11 cellular contexts compared by ENCODE assay signal in genomic region chr22:42427211-42427610, GRCh38. TPM values are rescaled to one million over a fixed set of nuclear protein-coding genes. Genes with fewer than 3 reads are reported as not detected.
DNase-seq lines count a peak whose midpoint lies in the region; ATAC-seq and TF ChIP-seq lines count a peak whose summit lies in the region.
"Had no signal": no experiment of that assay in that cellular context is flagged by ENCODE, and none has a peak within 500 bp of the region (broad histone marks: within the 10 kb centered on the region; RNA-seq: fewer than 3 reads in every experiment).

No MANE protein-coding gene starts in this region.

- DNase-seq in NCI-H524 (lab: John Stamatoyannopoulos, UW), result peak; percentile 37 to 67
- no peak for DNase-seq in NCI-H524 treated with DMSO at 0.1 percent for 48 hours (lab: John Stamatoyannopoulos, UW)
- DNase-seq in IMR-90, result no peak
- no peak for DNase-seq in type B pancreatic cell (ENCODE audit: extremely low spot score, unreplicated experiment)
- DNase-seq: NCI-H1092, NCI-H1930, NCI-H526 had no signal

- no peak overlapping the region for H3K23ac ChIP-seq in IMR-90 (ENCODE audit: low read depth, low read length)

- intact Hi-C loops in IMR-90 (cut with micrococcal nuclease), result no loop called here

- H2BK15ac ChIP-seq in IMR-90 (ENCODE audit: low read depth, low read length), result no peak overlapping the region

- H3K9me3 ChIP-seq in IMR-90 (ENCODE audit: control insufficient read depth, insufficient read depth, low read length) (no peaks in the 10 kb centered on the region), neutrophil (no peaks in the 10 kb centered on the region), gastroesophageal sphincter (no peaks in the 10 kb centered on the region)

- no peak overlapping the region for H3K4ac ChIP-seq in IMR-90 (ENCODE audit: low read depth, low read length)

- no peak for TF ChIP-seq POLR2A in IMR-90 (IDR thresholded peaks at IDR 0.05; ENCODE audit: low read depth, low read length)
- TF ChIP-seq POLR2A in gastroesophageal sphincter (IDR thresholded peaks at IDR 0.05), result no peak

- no peak overlapping the region for H2AK9ac ChIP-seq in IMR-90 (replicated peaks; ENCODE audit: low read depth, low read length, poor library complexity)

- no peak overlapping the region for H3K4me2 ChIP-seq in IMR-90 (ENCODE audit: low read depth, low read length)

- H2BK20ac ChIP-seq in IMR-90 (ENCODE audit: low read depth, low read length), result no peak overlapping the region

- dilution Hi-C loops in IMR-90 (cut with HindIII; ENCODE audit: low sequenced_read_pairs, unreplicated experiment), result no loop called here

- H2AK5ac ChIP-seq in IMR-90 (ENCODE audit: low read depth, low read length), result no peak overlapping the region

- no peak overlapping the region for H4K91ac ChIP-seq in IMR-90 (ENCODE audit: insufficient read depth, low read depth, low read length)

- no peak overlapping the region for H3K18ac ChIP-seq in IMR-90 (ENCODE audit: low read depth, low read length)

- H3K36me3 ChIP-seq in IMR-90 (ENCODE audit: control insufficient read depth, insufficient read depth, low read length), result no peaks in the 10 kb centered on the region
- H3K36me3 ChIP-seq in neutrophil, result peaks cover 59% of the 10 kb centered on the region
- no peaks in the 10 kb centered on the region for H3K36me3 ChIP-seq in gastroesophageal sphincter

- TF ChIP-seq EP300 in gastroesophageal sphincter (IDR thresholded peaks at IDR 0.05), result no peak

- no peak overlapping the region for H3K9ac ChIP-seq in IMR-90 (ENCODE audit: low read depth, low read length)

- peak overlapping the region in 3 of 5 experiments; percentile 28 to 72 (median 46) for H3K27ac Mint-ChIP-seq in brain
- H3K27ac Mint-ChIP-seq in type B pancreatic cell, result no peak overlapping the region

- no peaks in the 10 kb centered on the region for H3K79me1 ChIP-seq in IMR-90 (ENCODE audit: low read depth in 1 of 2, low read length in 2 of 2)

- CTCF ChIA-PET in IMR-90 (lab: Yijun Ruan, JAX), result no interaction called here

- ATAC-seq in IMR-90 (ENCODE audit: low read depth) (no peak), gastroesophageal sphincter (no peak)

- H3K4me3 ChIP-seq in IMR-90 (ENCODE audit: insufficient read depth, low read depth, low read length) (no peak overlapping the region), neutrophil (ENCODE audit: low read depth in 1 of 2, low read length in 1 of 2) (peak overlapping the region in 1 of 2 experiments; percentile 18), gastroesophageal sphincter (no peak overlapping the region)

- H3K4me1 ChIP-seq in IMR-90 (ENCODE audit: control insufficient read depth, insufficient read depth, low read length), result no peaks in the 10 kb centered on the region
- peaks cover 61 to 74% of the 10 kb centered on the region in 2 experiments for H3K4me1 ChIP-seq in neutrophil (ENCODE audit: control insufficient read depth in 1 of 2, insufficient read depth in 1 of 2, low read depth in 1 of 2, low read length in 1 of 2)
- H3K4me1 ChIP-seq in gastroesophageal sphincter, result peaks cover 0 to 9% (median 0%) of the 10 kb centered on the region in 3 donors

- H4K20me1 ChIP-seq in IMR-90 (ENCODE audit: insufficient read depth, low read length), result no peaks in the 10 kb centered on the region

- no peak overlapping the region for H2BK5ac ChIP-seq in IMR-90 (ENCODE audit: low read depth, low read length, poor library complexity, severe bottlenecking)

- H3K9me3 Mint-ChIP-seq in brain, result peaks cover 0 to 9% (median 0%) of the 10 kb centered on the region in 5 experiments
- no peaks in the 10 kb centered on the region for H3K9me3 Mint-ChIP-seq in type B pancreatic cell

- in situ Hi-C loops in IMR-90 (cut with MboI; ENCODE audit: low sequenced_read_pairs), result no loop called here

- WGBS in IMR-90 (ENCODE audit: extremely low coverage in 2 of 2, insufficient read length in 1 of 2), 2 experiments, result 48% methylated on average over 4 of the region's 8 CpGs; no CpG with 5 or more reads in 1 of the 2 experiments
- 73 to 93% methylated on average over 2 of the region's 8 CpGs for WGBS in gastroesophageal sphincter (ENCODE audit: low coverage in 1 of 2), 2 donors

- peaks cover 44% of the 10 kb centered on the region for H3K4me1 Mint-ChIP-seq in brain
- peaks cover 45% of the 10 kb centered on the region for H3K4me1 Mint-ChIP-seq in type B pancreatic cell (ENCODE audit: unreplicated experiment)

- H3K14ac ChIP-seq in IMR-90 (replicated peaks; ENCODE audit: low read depth, low read length), result no peak overlapping the region

- no peak overlapping the region for H4K8ac ChIP-seq in IMR-90 (ENCODE audit: low read depth in 2 of 2, low read length in 2 of 2)

- peak overlapping the region; percentile 58 for H2AFZ ChIP-seq in IMR-90 (replicated peaks; ENCODE audit: low read length, poor library complexity)

- H3K56ac ChIP-seq in IMR-90 (ENCODE audit: extremely low read depth, insufficient read depth, low read length), result no peak overlapping the region

- no peak for TF ChIP-seq CTCF in IMR-90 (conservative IDR thresholded peaks at IDR 0.05; ENCODE audit: low read depth, low read length)
- no peak for TF ChIP-seq CTCF in brain (conservative IDR thresholded peaks at IDR 0.05)
- no peak for TF ChIP-seq CTCF in neutrophil (IDR thresholded peaks at IDR 0.05)
- no peak for TF ChIP-seq CTCF in type B pancreatic cell (conservative IDR thresholded peaks at IDR 0.05)
- TF ChIP-seq CTCF in gastroesophageal sphincter (IDR thresholded peaks at IDR 0.05), result no peak

- H3K4me3 Mint-ChIP-seq in brain, result no peak overlapping the region
- H3K4me3 Mint-ChIP-seq in type B pancreatic cell, result no peak overlapping the region

- no peak overlapping the region for H3K27ac ChIP-seq in IMR-90 (ENCODE audit: insufficient read depth, low read length)
- peak overlapping the region; percentile 99 for H3K27ac ChIP-seq in neutrophil
- H3K27ac ChIP-seq in gastroesophageal sphincter, result no peak overlapping the region

- no peaks in the 10 kb centered on the region for H3K9me1 ChIP-seq in IMR-90 (ENCODE audit: insufficient read depth, low read length)

- H4K5ac ChIP-seq in IMR-90 (ENCODE audit: low read depth, low read length), result no peak overlapping the region

- H3K27me3 Mint-ChIP-seq in brain (peaks cover 17% of the 10 kb centered on the region), type B pancreatic cell (peaks cover 17% of the 10 kb centered on the region)

- POLR2A ChIA-PET in IMR-90 (lab: Charles Lee; ENCODE audit: unreplicated experiment), result no interaction called here

- H3K36me3 Mint-ChIP-seq in brain (no peaks in the 10 kb centered on the region), type B pancreatic cell (no peaks in the 10 kb centered on the region)

- no peak for TF ChIP-seq RAD21 in IMR-90 (IDR thresholded peaks at IDR 0.05; ENCODE audit: low read length)

- H3K27me3 ChIP-seq in IMR-90 (ENCODE audit: control insufficient read depth, insufficient read depth, low read length) (peaks cover 60% of the 10 kb centered on the region), neutrophil (no peaks in the 10 kb centered on the region), gastroesophageal sphincter (peaks cover 39% of the 10 kb centered on the region)

- no TSS peak for BruUV-seq in IMR-90 (replicated peaks; lab: Mats Ljungman, UMichigan)

- no peak overlapping the region for H2BK120ac ChIP-seq in IMR-90 (ENCODE audit: low read depth, low read length)

TF ChIP-seq in IMR-90, 13 proteins besides CTCF, POLR2A, EP300 and RAD21:
- TF ChIP-seq MXI1 (IDR thresholded peaks at IDR 0.05; ENCODE audit: borderline replicate concordance, low read depth, low read length) (no peak), RCOR1 (IDR thresholded peaks at IDR 0.05; ENCODE audit: insufficient replicate concordance, low read length) (no peak)
- TF ChIP-seq, protein P1, sequence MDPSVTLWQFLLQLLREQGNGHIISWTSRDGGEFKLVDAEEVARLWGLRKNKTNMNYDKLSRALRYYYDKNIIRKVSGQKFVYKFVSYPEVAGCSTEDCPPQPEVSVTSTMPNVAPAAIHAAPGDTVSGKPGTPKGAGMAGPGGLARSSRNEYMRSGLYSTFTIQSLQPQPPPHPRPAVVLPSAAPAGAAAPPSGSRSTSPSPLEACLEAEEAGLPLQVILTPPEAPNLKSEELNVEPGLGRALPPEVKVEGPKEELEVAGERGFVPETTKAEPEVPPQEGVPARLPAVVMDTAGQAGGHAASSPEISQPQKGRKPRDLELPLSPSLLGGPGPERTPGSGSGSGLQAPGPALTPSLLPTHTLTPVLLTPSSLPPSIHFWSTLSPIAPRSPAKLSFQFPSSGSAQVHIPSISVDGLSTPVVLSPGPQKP (IDR thresholded peaks at IDR 0.05; ENCODE audit: borderline replicate concordance, low read depth, low read length), result no peak
- TF ChIP-seq, protein P2, sequence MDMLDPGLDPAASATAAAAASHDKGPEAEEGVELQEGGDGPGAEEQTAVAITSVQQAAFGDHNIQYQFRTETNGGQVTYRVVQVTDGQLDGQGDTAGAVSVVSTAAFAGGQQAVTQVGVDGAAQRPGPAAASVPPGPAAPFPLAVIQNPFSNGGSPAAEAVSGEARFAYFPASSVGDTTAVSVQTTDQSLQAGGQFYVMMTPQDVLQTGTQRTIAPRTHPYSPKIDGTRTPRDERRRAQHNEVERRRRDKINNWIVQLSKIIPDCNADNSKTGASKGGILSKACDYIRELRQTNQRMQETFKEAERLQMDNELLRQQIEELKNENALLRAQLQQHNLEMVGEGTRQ (IDR thresholded peaks at IDR 0.05; ENCODE audit: low read depth, low read length), result no peak
TF ChIP-seq in IMR-90: peak in this region for 0.

RNA-seq across cellular contexts. Expression of gene NFAM1, which starts 5.0 kb away (rescaled TPM):
- total RNA-seq in IMR-90 (2012; rRNA removed), result not detected in 2 replicates
- polyA plus RNA-seq in IMR-90 (2012; rRNA removed), result not detected in 2 replicates
- polyA plus RNA-seq in IMR-90 (2012; cell fraction: cytosol; rRNA removed), result not detected in 2 replicates
- polyA plus RNA-seq in IMR-90 (2012; cell fraction: nucleus; rRNA removed; ENCODE audit: low replicate concordance), result not detected in 2 replicates
- 1.4 TPM for polyA plus RNA-seq in brain (ENCODE audit: insufficient read depth, low read depth, low replicate concordance)
- total RNA-seq in type B pancreatic cell (ENCODE audit: low replicate concordance), result 0.21 and 0.53 TPM in 2 replicates
- total RNA-seq in gastroesophageal sphincter, result 1 to 10 TPM; 1.2 to 3.4 (median 2.7) TPM
- total RNA-seq: MCF 10A had no signal

Comparison
In these comparisons a context has a peak if more than half of its experiments do, and no peak if none do; other contexts are left out.
1. DNase-seq: peak in NCI-H524 (2 of 2); none in NCI-H524 treated with DMSO at 0.1 percent for 48 hours (single experiment), IMR-90 (single experiment) and type B pancreatic cell (single experiment).